1 cellular context compared by ENCODE assay signal in the genomic region with DNA sequence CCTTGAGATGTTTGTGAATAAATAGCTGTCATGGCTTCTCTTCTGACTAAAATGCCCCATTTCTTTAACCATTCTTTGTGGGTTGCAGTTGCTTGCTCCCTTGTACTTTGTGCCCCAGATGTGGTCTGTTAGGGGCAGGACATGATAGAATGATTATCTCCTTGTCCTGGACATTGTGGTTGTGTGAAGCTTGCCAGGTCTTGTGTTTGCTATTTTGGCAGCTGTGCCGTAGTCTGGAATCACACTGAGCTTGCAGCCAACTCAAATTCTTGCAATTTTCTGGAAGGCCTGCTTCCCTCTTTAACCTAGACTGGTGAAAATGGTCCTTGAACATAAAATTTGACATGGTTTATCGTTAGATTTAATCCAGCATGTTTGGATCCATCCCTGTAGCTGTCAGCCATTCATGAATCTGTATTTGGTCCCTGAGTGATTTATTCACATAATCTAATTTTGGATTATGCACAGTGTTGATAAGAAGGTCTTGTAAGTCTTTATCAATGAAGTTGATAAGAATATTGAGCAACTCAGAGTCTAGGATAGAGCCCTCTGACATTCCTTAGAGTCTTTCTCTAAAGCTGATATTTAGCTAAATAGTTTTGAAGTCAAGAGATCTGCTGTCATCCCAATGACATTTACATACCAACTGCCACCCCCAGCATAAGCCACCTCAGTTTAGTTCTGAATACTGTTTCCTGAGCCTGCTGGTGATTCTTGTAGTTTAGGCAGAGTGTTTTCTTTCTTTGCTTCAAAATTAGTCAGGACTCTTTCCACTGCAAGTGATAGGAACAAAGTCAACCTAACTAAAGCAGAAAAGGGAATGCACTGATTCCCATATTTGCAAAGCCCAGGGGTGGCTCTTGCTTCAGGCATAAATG.
TF ChIP-seq lines count a peak whose summit lies in the region.

No MANE protein-coding gene starts in this region.

TF ChIP-seq in IMR-90, 13 proteins besides CTCF, POLR2A, EP300 and RAD21 (continued from another document):
- TF ChIP-seq, protein P1, sequence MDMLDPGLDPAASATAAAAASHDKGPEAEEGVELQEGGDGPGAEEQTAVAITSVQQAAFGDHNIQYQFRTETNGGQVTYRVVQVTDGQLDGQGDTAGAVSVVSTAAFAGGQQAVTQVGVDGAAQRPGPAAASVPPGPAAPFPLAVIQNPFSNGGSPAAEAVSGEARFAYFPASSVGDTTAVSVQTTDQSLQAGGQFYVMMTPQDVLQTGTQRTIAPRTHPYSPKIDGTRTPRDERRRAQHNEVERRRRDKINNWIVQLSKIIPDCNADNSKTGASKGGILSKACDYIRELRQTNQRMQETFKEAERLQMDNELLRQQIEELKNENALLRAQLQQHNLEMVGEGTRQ (IDR thresholded peaks at IDR 0.05; ENCODE audit: low read depth, low read length), result no peak
- TF ChIP-seq, protein P2, sequence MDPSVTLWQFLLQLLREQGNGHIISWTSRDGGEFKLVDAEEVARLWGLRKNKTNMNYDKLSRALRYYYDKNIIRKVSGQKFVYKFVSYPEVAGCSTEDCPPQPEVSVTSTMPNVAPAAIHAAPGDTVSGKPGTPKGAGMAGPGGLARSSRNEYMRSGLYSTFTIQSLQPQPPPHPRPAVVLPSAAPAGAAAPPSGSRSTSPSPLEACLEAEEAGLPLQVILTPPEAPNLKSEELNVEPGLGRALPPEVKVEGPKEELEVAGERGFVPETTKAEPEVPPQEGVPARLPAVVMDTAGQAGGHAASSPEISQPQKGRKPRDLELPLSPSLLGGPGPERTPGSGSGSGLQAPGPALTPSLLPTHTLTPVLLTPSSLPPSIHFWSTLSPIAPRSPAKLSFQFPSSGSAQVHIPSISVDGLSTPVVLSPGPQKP (IDR thresholded peaks at IDR 0.05; ENCODE audit: borderline replicate concordance, low read depth, low read length), result no peak
- no peak for TF ChIP-seq RFX5 (IDR thresholded peaks at IDR 0.05; ENCODE audit: low read depth, low read length)
